9 cellular contexts compared by ENCODE assay signal in genomic region chr2:101305492-101306123, GRCh38.
DNase-seq lines count a peak whose midpoint lies in the region; ATAC-seq lines count a peak whose summit lies in the region.
"Had no signal": no experiment of that assay in that cellular context is flagged by ENCODE, and none has a peak within 500 bp of the region (broad histone marks: within the 10 kb centered on the region; RNA-seq: fewer than 3 reads in every experiment).

No MANE protein-coding gene starts in this region.

- no peak for DNase-seq in T-helper 2 cell treated with Interferon-gamma antibody and Interleukin-4, amounts not matched to agents 5 μg/mL and 100 μg/mL, for 36 hours (ENCODE audit: low spot score)
- no peak for DNase-seq in T-helper 2 cell
- peak; percentile 46 for DNase-seq in hepatic stellate cell (ENCODE audit: low spot score)
- DNase-seq in superior temporal gyrus (ENCODE audit: extremely low spot score), result peak; percentile 51
- no peak for DNase-seq in NCI-H748 treated with DMSO at 0.1 percent for 48 hours (lab: John Stamatoyannopoulos, UW)
- no peak for DNase-seq in COLO668 (lab: John Stamatoyannopoulos, UW; ENCODE audit: unreplicated experiment)
- DNase-seq: hypothalamus had no signal

- peak overlapping the region; percentile 100 for H3K4me3 Mint-ChIP-seq in T-helper 2 cell treated with Interferon-gamma antibody and Interleukin-4, amounts not matched to agents 5 μg/mL and 100 μg/mL, for 36 hours
- H3K4me3 Mint-ChIP-seq in activated naive CD8-positive, alpha-beta T cell, result peak overlapping the region; percentile 92

- peak overlapping the region; percentile 34 for H3K27ac Mint-ChIP-seq in T-helper 2 cell treated with Interferon-gamma antibody and Interleukin-4, amounts not matched to agents 5 μg/mL and 100 μg/mL, for 36 hours
- peak overlapping the region; percentile 96 for H3K27ac Mint-ChIP-seq in activated naive CD8-positive, alpha-beta T cell

- H3K4me1 Mint-ChIP-seq in T-helper 2 cell treated with Interferon-gamma antibody and Interleukin-4, amounts not matched to agents 5 μg/mL and 100 μg/mL, for 36 hours (ENCODE audit: low read depth), result peaks cover 56% of the 10 kb centered on the region
- H3K4me1 Mint-ChIP-seq in activated naive CD8-positive, alpha-beta T cell (ENCODE audit: low read depth), result peaks cover 76% of the 10 kb centered on the region

- peaks cover 55% of the 10 kb centered on the region for H3K36me3 Mint-ChIP-seq in T-helper 2 cell treated with Interferon-gamma antibody and Interleukin-4, amounts not matched to agents 5 μg/mL and 100 μg/mL, for 36 hours (ENCODE audit: low read depth)
- H3K36me3 Mint-ChIP-seq in activated naive CD8-positive, alpha-beta T cell, result peaks cover 7% of the 10 kb centered on the region

- no peaks in the 10 kb centered on the region for H3K9me3 Mint-ChIP-seq in T-helper 2 cell treated with Interferon-gamma antibody and Interleukin-4, amounts not matched to agents 5 μg/mL and 100 μg/mL, for 36 hours
- H3K9me3 Mint-ChIP-seq in activated naive CD8-positive, alpha-beta T cell (ENCODE audit: low read depth), result no peaks in the 10 kb centered on the region

- no peak for ATAC-seq in HG03432 (IDR thresholded peaks at IDR 0.05; ENCODE audit: unreplicated experiment)

- H3K27me3 Mint-ChIP-seq in T-helper 2 cell treated with Interferon-gamma antibody and Interleukin-4, amounts not matched to agents 5 μg/mL and 100 μg/mL, for 36 hours (ENCODE audit: low read depth), result no peaks in the 10 kb centered on the region
- no peaks in the 10 kb centered on the region for H3K27me3 Mint-ChIP-seq in activated naive CD8-positive, alpha-beta T cell

Comparison
In these comparisons a context has a peak if more than half of its experiments do, and no peak if none do; other contexts are left out.
1. DNase-seq: peak in hepatic stellate cell (single experiment) and superior temporal gyrus (single experiment); none in T-helper 2 cell treated with Interferon-gamma antibody and Interleukin-4, amounts not matched to agents 5 μg/mL and 100 μg/mL, for 36 hours (single experiment), T-helper 2 cell (0 of 5), NCI-H748 treated with DMSO at 0.1 percent for 48 hours (single experiment) and COLO668 (single experiment).